In the genomic region with DNA sequence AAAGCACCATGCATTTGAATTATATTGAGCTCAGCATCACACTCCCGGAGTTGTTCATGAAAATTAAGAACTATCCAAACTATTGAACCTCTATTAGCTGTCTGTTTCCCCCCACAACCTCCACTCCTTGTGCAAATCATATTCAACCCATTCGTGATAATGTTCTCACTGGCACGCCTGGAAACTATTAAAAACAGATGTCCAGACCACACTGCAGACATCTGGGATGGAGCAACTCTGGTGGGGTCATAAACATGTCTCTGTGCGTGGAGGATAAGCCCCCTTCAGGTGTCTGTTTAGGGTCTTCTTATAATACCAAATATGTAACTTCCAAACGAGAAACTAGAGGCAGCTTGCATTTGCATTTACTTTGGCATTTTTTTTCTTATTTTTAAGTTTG, we compare ENCODE assay signal across 15 cellular contexts.
DNase-seq lines count a peak whose midpoint lies in the region; TF ChIP-seq lines count a peak whose summit lies in the region.
"Had no signal": no experiment of that assay in that cellular context is flagged by ENCODE, and none has a peak within 500 bp of the region (broad histone marks: within the 10 kb centered on the region; RNA-seq: fewer than 3 reads in every experiment).

No MANE protein-coding gene starts in this region.

- DNase-seq in adipocyte (ENCODE audit: low read depth), result peak; percentile 66
- DNase-seq in osteocyte (ENCODE audit: extremely low spot score, unreplicated experiment), result no peak
- DNase-seq in NOMO-1 treated with DMSO at 0.1 percent for 48 hours (lab: John Stamatoyannopoulos, UW; ENCODE audit: unreplicated experiment), result no peak
- DNase-seq in DMS79 (lab: John Stamatoyannopoulos, UW), result no peak
- no peak for DNase-seq in GM19238 (ENCODE audit: insufficient read length, low spot score)
- DNase-seq: Calu3; CD8-positive, alpha-beta T cell; DND-41; GDM1; HCEC 1CT had no signal

- TF ChIP-seq CTCF in HEK293 (tag by site-specific recombination; IDR thresholded peaks at IDR 0.05) (no peak), osteocyte (IDR thresholded peaks at IDR 0.05) (no peak)

- no peaks in the 10 kb centered on the region for H3K36me3 Mint-ChIP-seq in osteocyte (ENCODE audit: unreplicated experiment)
- H3K36me3 Mint-ChIP-seq: CD8-positive, alpha-beta T cell had no signal

- CTCF ChIA-PET in HEK293 (lab: Yijun Ruan, JAX), result interaction anchor here (0.7 kb wide), 1 partner anchor 63 kb away, joined by 3 read pairs; no protein-coding TSS in a partner anchor

- H3K36me3 ChIP-seq in HEK293 (ENCODE audit: control insufficient read depth in 2 of 2, insufficient read depth in 1 of 2, low read length in 2 of 2) (no peaks in the 10 kb centered on the region), adipocyte (ENCODE audit: control insufficient read depth, insufficient read depth, low read length, severe bottlenecking) (no peaks in the 10 kb centered on the region)
- H3K36me3 ChIP-seq: BLaER1 treated with 17β-estradiol and CSF1 and Interleukin-3, amounts not matched to agents 10 nM and 100 nM had no signal

- H3K4me3 ChIP-seq in HEK293 (ENCODE audit: low read depth, low read length), result no peak overlapping the region
- H3K4me3 ChIP-seq in adipocyte (ENCODE audit: low read length), result no peak overlapping the region
- H3K4me3 ChIP-seq: BLaER1 treated with 17β-estradiol and CSF1 and Interleukin-3, amounts not matched to agents 10 nM and 100 nM; GM23338 had no signal

- no peaks in the 10 kb centered on the region for H3K9me3 Mint-ChIP-seq in osteocyte (ENCODE audit: unreplicated experiment)

- peak overlapping the region; percentile 52 for H3K27ac Mint-ChIP-seq in osteocyte (ENCODE audit: unreplicated experiment)
- H3K27ac Mint-ChIP-seq: B cell; CD8-positive, alpha-beta T cell; GM23338 had no signal

- POLR2A ChIA-PET in HEK293 (lab: Yijun Ruan, JAX), result interaction anchor here (0.7 kb wide), 1 partner anchor 165 kb away, joined by 3 read pairs; no protein-coding TSS in a partner anchor

- no peaks in the 10 kb centered on the region for H3K4me1 ChIP-seq in HEK293 (ENCODE audit: control insufficient read depth, insufficient read depth, low read length)
- H3K4me1 ChIP-seq in adipocyte (ENCODE audit: control insufficient read depth, insufficient read depth, low read length), result peaks cover 28% of the 10 kb centered on the region
- H3K4me1 ChIP-seq: BLaER1 treated with 17β-estradiol and CSF1 and Interleukin-3, amounts not matched to agents 10 nM and 100 nM had no signal

- H3K9ac ChIP-seq in adipocyte (ENCODE audit: low read length), result no peak overlapping the region
- H3K9ac ChIP-seq: BLaER1 treated with 17β-estradiol and CSF1 and Interleukin-3, amounts not matched to agents 10 nM and 100 nM had no signal

- no peak overlapping the region for H3K4me3 Mint-ChIP-seq in osteocyte (ENCODE audit: unreplicated experiment)
- H3K4me3 Mint-ChIP-seq: B cell; CD8-positive, alpha-beta T cell; GM23338 had no signal

- H3K27me3 Mint-ChIP-seq in osteocyte (ENCODE audit: unreplicated experiment), result no peaks in the 10 kb centered on the region

- H3K27me3 ChIP-seq in adipocyte (replicated peaks; ENCODE audit: control insufficient read depth, insufficient read depth, low read length), result no peaks in the 10 kb centered on the region
- H3K27me3 ChIP-seq: BLaER1 treated with 17β-estradiol and CSF1 and Interleukin-3, amounts not matched to agents 10 nM and 100 nM had no signal

- H3K9me3 ChIP-seq in HEK293 (ENCODE audit: control insufficient read depth, insufficient read depth, low read depth, low read length) (no peaks in the 10 kb centered on the region), adipocyte (ENCODE audit: control insufficient read depth, low read length) (no peaks in the 10 kb centered on the region)
- H3K9me3 ChIP-seq: BLaER1 treated with 17β-estradiol and CSF1 and Interleukin-3, amounts not matched to agents 10 nM and 100 nM had no signal

- peaks cover 18% of the 10 kb centered on the region for H3K4me1 Mint-ChIP-seq in osteocyte (ENCODE audit: unreplicated experiment)
- H3K4me1 Mint-ChIP-seq: B cell, GM23338 had no signal

- no peak overlapping the region for H3K27ac ChIP-seq in HEK293 (ENCODE audit: extremely low read depth, low read depth, low read length)
- H3K27ac ChIP-seq: BLaER1 treated with 17β-estradiol and CSF1 and Interleukin-3, amounts not matched to agents 10 nM and 100 nM; HL-60 had no signal

TF ChIP-seq in HEK293, 187 proteins besides CTCF, POLR2A, EP300 and RAD21:
- TF ChIP-seq, protein P1, sequence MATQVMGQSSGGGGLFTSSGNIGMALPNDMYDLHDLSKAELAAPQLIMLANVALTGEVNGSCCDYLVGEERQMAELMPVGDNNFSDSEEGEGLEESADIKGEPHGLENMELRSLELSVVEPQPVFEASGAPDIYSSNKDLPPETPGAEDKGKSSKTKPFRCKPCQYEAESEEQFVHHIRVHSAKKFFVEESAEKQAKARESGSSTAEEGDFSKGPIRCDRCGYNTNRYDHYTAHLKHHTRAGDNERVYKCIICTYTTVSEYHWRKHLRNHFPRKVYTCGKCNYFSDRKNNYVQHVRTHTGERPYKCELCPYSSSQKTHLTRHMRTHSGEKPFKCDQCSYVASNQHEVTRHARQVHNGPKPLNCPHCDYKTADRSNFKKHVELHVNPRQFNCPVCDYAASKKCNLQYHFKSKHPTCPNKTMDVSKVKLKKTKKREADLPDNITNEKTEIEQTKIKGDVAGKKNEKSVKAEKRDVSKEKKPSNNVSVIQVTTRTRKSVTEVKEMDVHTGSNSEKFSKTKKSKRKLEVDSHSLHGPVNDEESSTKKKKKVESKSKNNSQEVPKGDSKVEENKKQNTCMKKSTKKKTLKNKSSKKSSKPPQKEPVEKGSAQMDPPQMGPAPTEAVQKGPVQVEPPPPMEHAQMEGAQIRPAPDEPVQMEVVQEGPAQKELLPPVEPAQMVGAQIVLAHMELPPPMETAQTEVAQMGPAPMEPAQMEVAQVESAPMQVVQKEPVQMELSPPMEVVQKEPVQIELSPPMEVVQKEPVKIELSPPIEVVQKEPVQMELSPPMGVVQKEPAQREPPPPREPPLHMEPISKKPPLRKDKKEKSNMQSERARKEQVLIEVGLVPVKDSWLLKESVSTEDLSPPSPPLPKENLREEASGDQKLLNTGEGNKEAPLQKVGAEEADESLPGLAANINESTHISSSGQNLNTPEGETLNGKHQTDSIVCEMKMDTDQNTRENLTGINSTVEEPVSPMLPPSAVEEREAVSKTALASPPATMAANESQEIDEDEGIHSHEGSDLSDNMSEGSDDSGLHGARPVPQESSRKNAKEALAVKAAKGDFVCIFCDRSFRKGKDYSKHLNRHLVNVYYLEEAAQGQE (tag by site-specific recombination; IDR thresholded peaks at IDR 0.05), result 0 out of 2 replicates have a peak, but pooled peaks have one; percentile 1
- TF ChIP-seq ZNF394 (tag by site-specific recombination; IDR thresholded peaks at IDR 0.05; ENCODE audit: borderline replicate concordance), result no peak
